ENCODE assay signal across 1 cellular context in the genomic region with DNA sequence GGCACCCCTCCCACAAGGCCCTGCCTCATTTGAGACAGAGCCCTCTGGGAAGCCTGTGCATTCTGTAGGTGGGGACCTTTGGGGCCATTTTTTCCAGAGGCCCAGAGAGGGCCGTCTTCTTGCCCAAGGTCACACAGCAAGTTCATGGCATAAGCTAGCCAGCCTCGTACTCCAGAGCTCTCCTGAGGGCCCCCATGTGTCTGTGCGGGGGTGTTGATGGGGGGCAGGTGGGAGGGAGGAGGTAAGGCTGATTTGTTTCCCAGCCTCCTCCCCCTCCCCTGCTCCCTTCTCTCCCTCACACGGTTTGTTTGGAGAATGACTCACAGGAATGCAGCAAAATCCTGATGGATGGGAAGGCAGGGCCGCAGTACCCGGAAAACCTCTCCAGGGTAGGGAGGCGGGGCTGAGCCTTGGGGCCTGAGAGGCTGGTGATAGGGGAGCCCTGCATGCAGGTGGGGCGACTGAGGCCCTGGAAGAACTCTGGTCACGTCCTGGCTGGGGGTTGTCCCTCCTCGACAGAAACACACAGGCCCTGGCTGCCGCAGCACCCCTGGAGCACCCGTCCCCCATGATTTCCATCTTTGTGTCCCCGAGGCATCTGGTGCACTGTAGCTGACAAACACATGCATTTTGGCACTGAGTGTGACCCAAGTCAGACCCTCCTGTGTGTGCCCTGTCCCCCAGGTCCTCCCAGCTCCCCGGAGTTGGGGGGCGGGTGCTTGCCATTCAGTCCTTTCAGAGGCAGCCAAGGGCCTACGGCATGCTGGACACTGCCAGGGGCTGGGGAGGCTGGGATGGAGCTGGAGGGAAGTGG.
TF ChIP-seq lines count a peak whose summit lies in the region.

No MANE protein-coding gene starts in this region.

TF ChIP-seq in HepG2, 621 proteins besides CTCF, POLR2A, EP300 and RAD21 (continued from another document and continues in another):
- TF ChIP-seq, protein P1, sequence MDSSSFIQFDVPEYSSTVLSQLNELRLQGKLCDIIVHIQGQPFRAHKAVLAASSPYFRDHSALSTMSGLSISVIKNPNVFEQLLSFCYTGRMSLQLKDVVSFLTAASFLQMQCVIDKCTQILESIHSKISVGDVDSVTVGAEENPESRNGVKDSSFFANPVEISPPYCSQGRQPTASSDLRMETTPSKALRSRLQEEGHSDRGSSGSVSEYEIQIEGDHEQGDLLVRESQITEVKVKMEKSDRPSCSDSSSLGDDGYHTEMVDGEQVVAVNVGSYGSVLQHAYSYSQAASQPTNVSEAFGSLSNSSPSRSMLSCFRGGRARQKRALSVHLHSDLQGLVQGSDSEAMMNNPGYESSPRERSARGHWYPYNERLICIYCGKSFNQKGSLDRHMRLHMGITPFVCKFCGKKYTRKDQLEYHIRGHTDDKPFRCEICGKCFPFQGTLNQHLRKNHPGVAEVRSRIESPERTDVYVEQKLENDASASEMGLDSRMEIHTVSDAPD (CRISPR knock-in tag; IDR thresholded peaks at IDR 0.05), result no peak
- TF ChIP-seq ZKSCAN8 (CRISPR knock-in tag; IDR thresholded peaks at IDR 0.05; ENCODE audit: borderline replicate concordance), result peak; percentile 73; the same call in 1 of the 2 replicates
- TF ChIP-seq ZNF281 (CRISPR knock-in tag; IDR thresholded peaks at IDR 0.05; ENCODE audit: borderline replicate concordance), result peak; percentile 89
- TF ChIP-seq FOSL1 (CRISPR knock-in tag; IDR thresholded peaks at IDR 0.05; ENCODE audit: borderline replicate concordance), result peak; percentile 96
- TF ChIP-seq CCAR2 (optimal IDR thresholded peaks at IDR 0.05; ENCODE audit: low read depth, low read length), result peak; percentile 71
- TF ChIP-seq DPF2 (CRISPR knock-in tag; IDR thresholded peaks at IDR 0.05; ENCODE audit: borderline replicate concordance, low read depth), result peak; percentile 95
- TF ChIP-seq XBP1 (CRISPR knock-in tag; IDR thresholded peaks at IDR 0.05), result no peak
- TF ChIP-seq ARNT2 (CRISPR knock-in tag; IDR thresholded peaks at IDR 0.05; ENCODE audit: low read depth), result 0 out of 2 replicates have a peak, but pooled peaks have one; percentile 21
- TF ChIP-seq, protein P2, sequence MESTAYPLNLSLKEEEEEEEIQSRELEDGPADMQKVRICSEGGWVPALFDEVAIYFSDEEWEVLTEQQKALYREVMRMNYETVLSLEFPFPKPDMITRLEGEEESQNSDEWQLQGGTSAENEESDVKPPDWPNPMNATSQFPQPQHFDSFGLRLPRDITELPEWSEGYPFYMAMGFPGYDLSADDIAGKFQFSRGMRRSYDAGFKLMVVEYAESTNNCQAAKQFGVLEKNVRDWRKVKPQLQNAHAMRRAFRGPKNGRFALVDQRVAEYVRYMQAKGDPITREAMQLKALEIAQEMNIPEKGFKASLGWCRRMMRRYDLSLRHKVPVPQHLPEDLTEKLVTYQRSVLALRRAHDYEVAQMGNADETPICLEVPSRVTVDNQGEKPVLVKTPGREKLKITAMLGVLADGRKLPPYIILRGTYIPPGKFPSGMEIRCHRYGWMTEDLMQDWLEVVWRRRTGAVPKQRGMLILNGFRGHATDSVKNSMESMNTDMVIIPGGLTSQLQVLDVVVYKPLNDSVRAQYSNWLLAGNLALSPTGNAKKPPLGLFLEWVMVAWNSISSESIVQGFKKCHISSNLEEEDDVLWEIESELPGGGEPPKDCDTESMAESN (CRISPR knock-in tag; conservative IDR thresholded peaks at IDR 0.05), result no peak
- no peak for TF ChIP-seq ZNF354B (CRISPR knock-in tag; IDR thresholded peaks at IDR 0.05)
- TF ChIP-seq, protein P3, sequence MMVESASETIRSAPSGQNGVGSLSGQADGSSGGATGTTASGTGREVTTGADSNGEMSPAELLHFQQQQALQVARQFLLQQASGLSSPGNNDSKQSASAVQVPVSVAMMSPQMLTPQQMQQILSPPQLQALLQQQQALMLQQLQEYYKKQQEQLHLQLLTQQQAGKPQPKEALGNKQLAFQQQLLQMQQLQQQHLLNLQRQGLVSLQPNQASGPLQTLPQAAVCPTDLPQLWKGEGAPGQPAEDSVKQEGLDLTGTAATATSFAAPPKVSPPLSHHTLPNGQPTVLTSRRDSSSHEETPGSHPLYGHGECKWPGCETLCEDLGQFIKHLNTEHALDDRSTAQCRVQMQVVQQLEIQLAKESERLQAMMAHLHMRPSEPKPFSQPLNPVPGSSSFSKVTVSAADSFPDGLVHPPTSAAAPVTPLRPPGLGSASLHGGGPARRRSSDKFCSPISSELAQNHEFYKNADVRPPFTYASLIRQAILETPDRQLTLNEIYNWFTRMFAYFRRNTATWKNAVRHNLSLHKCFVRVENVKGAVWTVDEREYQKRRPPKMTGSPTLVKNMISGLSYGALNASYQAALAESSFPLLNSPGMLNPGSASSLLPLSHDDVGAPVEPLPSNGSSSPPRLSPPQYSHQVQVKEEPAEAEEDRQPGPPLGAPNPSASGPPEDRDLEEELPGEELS (CRISPR knock-in tag; IDR thresholded peaks at IDR 0.05), result peak; percentile 84
- TF ChIP-seq PITX1 (CRISPR knock-in tag; IDR thresholded peaks at IDR 0.05), result peak; percentile 77; the same call in 1 of the 2 replicates
- TF ChIP-seq MED1 (CRISPR knock-in tag; IDR thresholded peaks at IDR 0.05), result peak; percentile 76
- TF ChIP-seq HOXA7 (CRISPR knock-in tag; IDR thresholded peaks at IDR 0.05), result no peak
- TF ChIP-seq, protein P4, sequence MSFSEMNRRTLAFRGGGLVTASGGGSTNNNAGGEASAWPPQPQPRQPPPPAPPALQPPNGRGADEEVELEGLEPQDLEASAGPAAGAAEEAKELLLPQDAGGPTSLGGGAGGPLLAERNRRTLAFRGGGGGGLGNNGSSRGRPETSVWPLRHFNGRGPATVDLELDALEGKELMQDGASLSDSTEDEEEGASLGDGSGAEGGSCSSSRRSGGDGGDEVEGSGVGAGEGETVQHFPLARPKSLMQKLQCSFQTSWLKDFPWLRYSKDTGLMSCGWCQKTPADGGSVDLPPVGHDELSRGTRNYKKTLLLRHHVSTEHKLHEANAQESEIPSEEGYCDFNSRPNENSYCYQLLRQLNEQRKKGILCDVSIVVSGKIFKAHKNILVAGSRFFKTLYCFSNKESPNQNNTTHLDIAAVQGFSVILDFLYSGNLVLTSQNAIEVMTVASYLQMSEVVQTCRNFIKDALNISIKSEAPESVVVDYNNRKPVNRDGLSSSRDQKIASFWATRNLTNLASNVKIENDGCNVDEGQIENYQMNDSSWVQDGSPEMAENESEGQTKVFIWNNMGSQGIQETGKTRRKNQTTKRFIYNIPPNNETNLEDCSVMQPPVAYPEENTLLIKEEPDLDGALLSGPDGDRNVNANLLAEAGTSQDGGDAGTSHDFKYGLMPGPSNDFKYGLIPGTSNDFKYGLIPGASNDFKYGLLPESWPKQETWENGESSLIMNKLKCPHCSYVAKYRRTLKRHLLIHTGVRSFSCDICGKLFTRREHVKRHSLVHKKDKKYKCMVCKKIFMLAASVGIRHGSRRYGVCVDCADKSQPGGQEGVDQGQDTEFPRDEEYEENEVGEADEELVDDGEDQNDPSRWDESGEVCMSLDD (CRISPR knock-in tag; IDR thresholded peaks at IDR 0.05; ENCODE audit: borderline replicate concordance), result peak; percentile 86; the same call in 1 of the 2 replicates
- 0 out of 2 replicates have a peak, but pooled peaks have one; percentile 71 for TF ChIP-seq KLF13 (CRISPR knock-in tag; IDR thresholded peaks at IDR 0.05)
- 0 out of 2 replicates have a peak, but pooled peaks have one; percentile 29 for TF ChIP-seq RXRA (CRISPR knock-in tag; IDR thresholded peaks at IDR 0.05)
- TF ChIP-seq SRY (CRISPR knock-in tag; IDR thresholded peaks at IDR 0.05), result 0 out of 2 replicates have a peak, but pooled peaks have one; percentile 49
- TF ChIP-seq MLX (CRISPR knock-in tag; IDR thresholded peaks at IDR 0.05), result peak; percentile 39; the same call in 1 of the 2 replicates
- TF ChIP-seq HES4 (CRISPR knock-in tag; IDR thresholded peaks at IDR 0.05; ENCODE audit: borderline replicate concordance), result no peak
- no peak for TF ChIP-seq GTF2F1 (IDR thresholded peaks at IDR 0.05; ENCODE audit: low read length)
- peak; percentile 80; the same call in 1 of the 2 replicates for TF ChIP-seq ZNF292 (CRISPR knock-in tag; IDR thresholded peaks at IDR 0.05; ENCODE audit: borderline replicate concordance, low read depth)
- no peak for TF ChIP-seq HMG20B (CRISPR knock-in tag; conservative IDR thresholded peaks at IDR 0.05)
- no peak for TF ChIP-seq SP2 (CRISPR knock-in tag; IDR thresholded peaks at IDR 0.05)
- peak; percentile 98 for TF ChIP-seq ELF3 (CRISPR knock-in tag; IDR thresholded peaks at IDR 0.05)
- no peak for TF ChIP-seq ADNP (CRISPR knock-in tag; IDR thresholded peaks at IDR 0.05)
- peak; percentile 88 for TF ChIP-seq ATF2 (CRISPR knock-in tag; IDR thresholded peaks at IDR 0.05)
- peak; percentile 58 for TF ChIP-seq AGO2 (optimal IDR thresholded peaks at IDR 0.05; ENCODE audit: low read depth, low read length)
- TF ChIP-seq, protein P5, sequence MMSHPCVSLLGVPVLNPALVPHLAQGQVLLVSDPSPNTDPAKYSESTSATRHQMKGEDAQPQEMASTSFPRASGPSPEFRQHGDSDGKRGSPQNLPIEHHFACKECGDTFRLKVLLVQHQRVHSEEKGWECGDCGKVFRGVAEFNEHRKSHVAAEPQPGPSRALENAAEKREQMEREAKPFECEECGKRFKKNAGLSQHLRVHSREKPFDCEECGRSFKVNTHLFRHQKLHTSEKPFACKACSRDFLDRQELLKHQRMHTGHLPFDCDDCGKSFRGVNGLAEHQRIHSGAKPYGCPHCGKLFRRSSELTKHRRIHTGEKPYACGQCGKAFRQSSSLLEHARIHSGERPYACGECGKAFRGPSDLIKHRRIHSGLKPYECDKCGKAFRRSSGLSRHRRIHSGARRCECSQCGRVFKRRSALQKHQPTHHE (CRISPR knock-in tag; IDR thresholded peaks at IDR 0.05; ENCODE audit: borderline replicate concordance), result peak; percentile 60; the same call in 1 of the 2 replicates
- peak; percentile 79 for TF ChIP-seq HDAC1 (CRISPR knock-in tag; IDR thresholded peaks at IDR 0.05)
- TF ChIP-seq ZNF746 (CRISPR knock-in tag; IDR thresholded peaks at IDR 0.05), result peak; percentile 96
- TF ChIP-seq ARNT (IDR thresholded peaks at IDR 0.05), result no peak
- TF ChIP-seq CBX5 (CRISPR knock-in tag; IDR thresholded peaks at IDR 0.05; ENCODE audit: borderline replicate concordance), result peak; percentile 16; the same call in 1 of the 2 replicates
- no peak for TF ChIP-seq REXO4 (CRISPR knock-in tag; IDR thresholded peaks at IDR 0.05; ENCODE audit: borderline replicate concordance)
- TF ChIP-seq, protein P6, sequence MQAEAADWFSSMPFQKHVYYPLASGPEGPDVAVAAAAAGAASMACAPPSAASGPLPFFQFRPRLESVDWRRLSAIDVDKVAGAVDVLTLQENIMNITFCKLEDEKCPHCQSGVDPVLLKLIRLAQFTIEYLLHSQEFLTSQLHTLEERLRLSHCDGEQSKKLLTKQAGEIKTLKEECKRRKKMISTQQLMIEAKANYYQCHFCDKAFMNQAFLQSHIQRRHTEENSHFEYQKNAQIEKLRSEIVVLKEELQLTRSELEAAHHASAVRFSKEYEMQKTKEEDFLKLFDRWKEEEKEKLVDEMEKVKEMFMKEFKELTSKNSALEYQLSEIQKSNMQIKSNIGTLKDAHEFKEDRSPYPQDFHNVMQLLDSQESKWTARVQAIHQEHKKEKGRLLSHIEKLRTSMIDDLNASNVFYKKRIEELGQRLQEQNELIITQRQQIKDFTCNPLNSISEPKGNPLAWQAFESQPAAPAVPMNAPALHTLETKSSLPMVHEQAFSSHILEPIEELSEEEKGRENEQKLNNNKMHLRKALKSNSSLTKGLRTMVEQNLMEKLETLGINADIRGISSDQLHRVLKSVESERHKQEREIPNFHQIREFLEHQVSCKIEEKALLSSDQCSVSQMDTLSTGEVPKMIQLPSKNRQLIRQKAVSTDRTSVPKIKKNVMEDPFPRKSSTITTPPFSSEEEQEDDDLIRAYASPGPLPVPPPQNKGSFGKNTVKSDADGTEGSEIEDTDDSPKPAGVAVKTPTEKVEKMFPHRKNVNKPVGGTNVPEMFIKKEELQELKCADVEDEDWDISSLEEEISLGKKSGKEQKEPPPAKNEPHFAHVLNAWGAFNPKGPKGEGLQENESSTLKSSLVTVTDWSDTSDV (CRISPR knock-in tag; IDR thresholded peaks at IDR 0.05), result no peak
